8 cellular contexts compared by ENCODE assay signal in genomic region chr19:19618384-19619051, GRCh38. TPM values are rescaled to one million over a fixed set of nuclear protein-coding genes. Genes with fewer than 3 reads are reported as not detected.
DNase-seq lines count a peak whose midpoint lies in the region; TF ChIP-seq lines count a peak whose summit lies in the region.

A gene with protein sequence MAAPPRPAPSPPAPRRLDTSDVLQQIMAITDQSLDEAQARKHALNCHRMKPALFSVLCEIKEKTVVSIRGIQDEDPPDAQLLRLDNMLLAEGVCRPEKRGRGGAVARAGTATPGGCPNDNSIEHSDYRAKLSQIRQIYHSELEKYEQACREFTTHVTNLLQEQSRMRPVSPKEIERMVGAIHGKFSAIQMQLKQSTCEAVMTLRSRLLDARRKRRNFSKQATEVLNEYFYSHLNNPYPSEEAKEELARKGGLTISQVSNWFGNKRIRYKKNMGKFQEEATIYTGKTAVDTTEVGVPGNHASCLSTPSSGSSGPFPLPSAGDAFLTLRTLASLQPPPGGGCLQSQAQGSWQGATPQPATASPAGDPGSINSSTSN (minus strand): TSS chr19:19618687. CDS start chr19:19618629, 58 bp downstream.

- peak within 1 kb of the TSS; percentile 89 for H2AFZ ChIP-seq in osteoblast (ENCODE audit: low read length)

- intact Hi-C loops in thyroid gland (cut with DNase I): no loop called here

- no peaks in the 10 kb centered on the region for H4K20me1 ChIP-seq in osteoblast (ENCODE audit: insufficient read depth, low read length)

- POLR2A ChIA-PET in HEK293 (lab: Yijun Ruan, JAX): no interaction called here

- H3K79me2 ChIP-seq in osteoblast (ENCODE audit: insufficient read depth, low read length): no peaks in the 10 kb centered on the region

- CTCF ChIA-PET in HEK293 (lab: Yijun Ruan, JAX): no interaction called here

- DNase-seq in GM03348 (ENCODE audit: low spot score) (peak; percentile 98), MV-4-11 (lab: John Stamatoyannopoulos, UW) (peak; percentile 98), SK-N-DZ (ENCODE audit: low spot score) (peak; percentile 96), globus pallidus (ENCODE audit: low spot score) (peak; percentile 81), osteoblast (ENCODE audit: insufficient read length, low spot score, missing footprints) (peak; percentile 99), thyroid gland (peak; percentile 98 to 99)
- DNase-seq in activated naive CD4-positive, alpha-beta T cell (lab: John Stamatoyannopoulos, UW): peak; percentile 91 to 99 (median 97)

- H3K9me3 ChIP-seq in HEK293 (ENCODE audit: control insufficient read depth, insufficient read depth, low read depth, low read length) (no peaks in the 10 kb centered on the region), osteoblast (ENCODE audit: low read depth, low read length) (no peaks in the 10 kb centered on the region), thyroid gland (no peaks in the 10 kb centered on the region)

- H3K4me3 ChIP-seq in HEK293 (ENCODE audit: low read depth, low read length): peak within 1 kb of the TSS; percentile 46
- H3K4me3 ChIP-seq in osteoblast (ENCODE audit: insufficient read depth, low read length): peak within 1 kb of the TSS; percentile 71
- H3K4me3 ChIP-seq in thyroid gland (replicated peaks in 1 of 3): peak within 1 kb of the TSS; percentile 48 to 94 (median 73)

- 3 to 4% methylated on average over 30 to 40 of the region's 71 CpGs for WGBS in thyroid gland, 2 donors

- no peak for TF ChIP-seq CTCF in HEK293 (tag by site-specific recombination; IDR thresholded peaks at IDR 0.05)
- TF ChIP-seq CTCF in osteoblast (IDR thresholded peaks at IDR 0.05; ENCODE audit: extremely low read depth, low read depth, low read length): no peak
- no peak for TF ChIP-seq CTCF in thyroid gland (IDR thresholded peaks at IDR 0.05)

- H3K27me3 ChIP-seq in osteoblast (ENCODE audit: insufficient read depth, low read length): no peaks in the 10 kb centered on the region
- no peaks in the 10 kb centered on the region for H3K27me3 ChIP-seq in thyroid gland

- no peaks in the 10 kb centered on the region; a peak in 1 of 3 replicates for H3K36me3 ChIP-seq in HEK293 (ENCODE audit: control insufficient read depth in 2 of 2, insufficient read depth in 1 of 2, low read length in 2 of 2)
- H3K36me3 ChIP-seq in osteoblast (ENCODE audit: insufficient read depth, low read length): no peaks in the 10 kb centered on the region
- no peaks in the 10 kb centered on the region for H3K36me3 ChIP-seq in thyroid gland

- H3K27ac ChIP-seq in HEK293 (ENCODE audit: extremely low read depth, low read depth, low read length): no peak within 1 kb of the TSS; the same call in 1 of the 2 replicates
- no peak within 1 kb of the TSS for H3K27ac ChIP-seq in osteoblast (ENCODE audit: low read depth, low read length)
- peak within 1 kb of the TSS; percentile 90 to 95 (median 93) for H3K27ac ChIP-seq in thyroid gland

- H3K4me1 ChIP-seq in HEK293 (ENCODE audit: control insufficient read depth, insufficient read depth, low read length): no peaks in the 10 kb centered on the region
- H3K4me1 ChIP-seq in osteoblast (ENCODE audit: insufficient read depth, low read length): peaks cover 8% of the 10 kb centered on the region
- peaks cover 45% of the 10 kb centered on the region in 2 donors for H3K4me1 ChIP-seq in thyroid gland

- TF ChIP-seq POLR2A in thyroid gland (IDR thresholded peaks at IDR 0.05): peak; percentile 84 to 98

- H3K4me2 ChIP-seq in osteoblast (ENCODE audit: insufficient read depth, low read length): peak within 1 kb of the TSS; percentile 81

TF ChIP-seq in HEK293, 187 proteins besides CTCF, POLR2A, EP300 and RAD21 (continues in another document):
- TF ChIP-seq, protein P1, sequence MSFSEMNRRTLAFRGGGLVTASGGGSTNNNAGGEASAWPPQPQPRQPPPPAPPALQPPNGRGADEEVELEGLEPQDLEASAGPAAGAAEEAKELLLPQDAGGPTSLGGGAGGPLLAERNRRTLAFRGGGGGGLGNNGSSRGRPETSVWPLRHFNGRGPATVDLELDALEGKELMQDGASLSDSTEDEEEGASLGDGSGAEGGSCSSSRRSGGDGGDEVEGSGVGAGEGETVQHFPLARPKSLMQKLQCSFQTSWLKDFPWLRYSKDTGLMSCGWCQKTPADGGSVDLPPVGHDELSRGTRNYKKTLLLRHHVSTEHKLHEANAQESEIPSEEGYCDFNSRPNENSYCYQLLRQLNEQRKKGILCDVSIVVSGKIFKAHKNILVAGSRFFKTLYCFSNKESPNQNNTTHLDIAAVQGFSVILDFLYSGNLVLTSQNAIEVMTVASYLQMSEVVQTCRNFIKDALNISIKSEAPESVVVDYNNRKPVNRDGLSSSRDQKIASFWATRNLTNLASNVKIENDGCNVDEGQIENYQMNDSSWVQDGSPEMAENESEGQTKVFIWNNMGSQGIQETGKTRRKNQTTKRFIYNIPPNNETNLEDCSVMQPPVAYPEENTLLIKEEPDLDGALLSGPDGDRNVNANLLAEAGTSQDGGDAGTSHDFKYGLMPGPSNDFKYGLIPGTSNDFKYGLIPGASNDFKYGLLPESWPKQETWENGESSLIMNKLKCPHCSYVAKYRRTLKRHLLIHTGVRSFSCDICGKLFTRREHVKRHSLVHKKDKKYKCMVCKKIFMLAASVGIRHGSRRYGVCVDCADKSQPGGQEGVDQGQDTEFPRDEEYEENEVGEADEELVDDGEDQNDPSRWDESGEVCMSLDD (tag by site-specific recombination; IDR thresholded peaks at IDR 0.05): peak; percentile 77
- peak; percentile 33; the same call in 1 of the 2 replicates for TF ChIP-seq ZNF596 (tag by site-specific recombination; IDR thresholded peaks at IDR 0.05)
- peak; percentile 48 for TF ChIP-seq ZFHX2 (tag by site-specific recombination; conservative IDR thresholded peaks at IDR 0.05)
- no peak for TF ChIP-seq ZNF664 (tag by site-specific recombination; IDR thresholded peaks at IDR 0.05)
- no peak for TF ChIP-seq ZNF121 (tag by site-specific recombination; IDR thresholded peaks at IDR 0.05)
- peak; percentile 67 for TF ChIP-seq ZBTB26 (tag by site-specific recombination; optimal IDR thresholded peaks at IDR 0.05)
- TF ChIP-seq ZNF341 (tag by site-specific recombination; IDR thresholded peaks at IDR 0.05; ENCODE audit: low read depth): peak; percentile 98
- TF ChIP-seq PBX3 (CRISPR knock-in tag; IDR thresholded peaks at IDR 0.05): 0 out of 2 replicates have a peak, but pooled peaks have one; percentile 60
- no peak for TF ChIP-seq ZNF624 (tag by site-specific recombination; IDR thresholded peaks at IDR 0.05)
- peak; percentile 7; the same call in 1 of the 2 replicates for TF ChIP-seq ZNF398 (tag by site-specific recombination; IDR thresholded peaks at IDR 0.05)
- TF ChIP-seq SP3 (tag by site-specific recombination; IDR thresholded peaks at IDR 0.05): peak; percentile 90
- TF ChIP-seq ZIC2 (tag by site-specific recombination; IDR thresholded peaks at IDR 0.05): 0 out of 2 replicates have a peak, but pooled peaks have one; percentile 9
- TF ChIP-seq ZNF366 (tag by site-specific recombination; conservative IDR thresholded peaks at IDR 0.05): peak; percentile 89
- 0 out of 2 replicates have a peak, but pooled peaks have one; percentile 7 for TF ChIP-seq ZBTB20 (tag by site-specific recombination; IDR thresholded peaks at IDR 0.05)
- TF ChIP-seq HOXC10 (CRISPR knock-in tag; IDR thresholded peaks at IDR 0.05): no peak
- TF ChIP-seq ZNF174 (tag by site-specific recombination; IDR thresholded peaks at IDR 0.05): no peak

RNA-seq across cellular contexts. Expression of the gene that starts here (rescaled TPM):
- polyA plus RNA-seq in SK-N-DZ (2014; cell fraction: cytosol; rRNA removed): 2.2 and 5.2 TPM in 2 replicates
- 11.2 and 13.7 TPM in 2 replicates for polyA plus RNA-seq in SK-N-DZ (2014; cell fraction: nucleus; rRNA removed)
- 0.36 and 0.88 TPM in 2 replicates for total RNA-seq in osteoblast
- total RNA-seq in thyroid gland: 10 to 100 TPM; 22.5 to 62.4 (median 38.4) TPM

Comparison
In these comparisons a context has a peak if more than half of its experiments do, and no peak if none do; other contexts are left out.
1. RNA of the gene that starts here (total RNA-seq): 22.5 to 62.4 TPM in thyroid gland; 0.36 to 0.88 TPM in osteoblast; every median in the first group is over 10 times any median in the second.
2. Peak in DNase-seq, H3K4me3 ChIP-seq and H3K4me2 ChIP-seq in osteoblast; RNA of the gene not detected or under 1 TPM.
3. H3K27ac ChIP-seq: peak in thyroid gland (3 of 3); none in HEK293 (single experiment) and osteoblast (single experiment).
4. Peak in every context shown above with its lines, with median percentiles within 50 percentile points of each other: DNase-seq and H3K4me3 ChIP-seq.